In genomic region chr16:741986-742629, GRCh38 we compare ENCODE assay signal across 17 cellular contexts. TPM values are rescaled to one million over a fixed set of nuclear protein-coding genes. Genes with fewer than 3 reads are reported as not detected.
DNase-seq lines count a peak whose midpoint lies in the region; TF ChIP-seq lines count a peak whose summit lies in the region.
"Had no signal": no experiment of that assay in that cellular context is flagged by ENCODE, and none has a peak within 500 bp of the region (broad histone marks: within the 10 kb centered on the region; RNA-seq: fewer than 3 reads in every experiment).

No MANE protein-coding gene starts in this region.

- H3K4ac ChIP-seq in H9 (ENCODE audit: low read depth, low read length): no peak overlapping the region

- H2AK5ac ChIP-seq in H9 (ENCODE audit: insufficient read length, low read length): no peak overlapping the region

- H3K4me1 Mint-ChIP-seq in T-helper 2 cell treated with Interferon-gamma antibody and Interleukin-4, amounts not matched to agents 5 μg/mL and 100 μg/mL, for 36 hours (ENCODE audit: low read depth): peaks cover 8% of the 10 kb centered on the region
- H3K4me1 Mint-ChIP-seq in H9: peaks cover 9 to 15% of the 10 kb centered on the region in 2 experiments
- peaks cover 6% of the 10 kb centered on the region for H3K4me1 Mint-ChIP-seq in activated naive CD8-positive, alpha-beta T cell (ENCODE audit: low read depth)
- no peaks in the 10 kb centered on the region for H3K4me1 Mint-ChIP-seq in neural crest cell

- peaks cover 10% of the 10 kb centered on the region for H3K23me2 ChIP-seq in H9 (ENCODE audit: insufficient read length, low read depth, low read length, poor library complexity, severe bottlenecking)

- H3K14ac ChIP-seq in H9 (ENCODE audit: insufficient read depth, low read length): no peak overlapping the region

- H3K79me1 ChIP-seq in H9 (ENCODE audit: insufficient read depth, low read depth, low read length, poor library complexity, severe bottlenecking): no peaks in the 10 kb centered on the region

- H3K9me3 Mint-ChIP-seq in T-helper 2 cell treated with Interferon-gamma antibody and Interleukin-4, amounts not matched to agents 5 μg/mL and 100 μg/mL, for 36 hours: no peaks in the 10 kb centered on the region
- H3K9me3 Mint-ChIP-seq in H9: no peaks in the 10 kb centered on the region
- H3K9me3 Mint-ChIP-seq in activated naive CD8-positive, alpha-beta T cell (ENCODE audit: low read depth): no peaks in the 10 kb centered on the region
- H3K9me3 Mint-ChIP-seq in neural crest cell: no peaks in the 10 kb centered on the region

- no peak overlapping the region for H2BK120ac ChIP-seq in H9 (ENCODE audit: low read depth, low read length, poor library complexity, severe bottlenecking)

- H3K4me2 ChIP-seq in H9 (ENCODE audit: insufficient read depth, insufficient read length, low read length): no peak overlapping the region

- no peak overlapping the region for H3K18ac ChIP-seq in H9 (ENCODE audit: insufficient read length, low read depth, low read length)

- no peaks in the 10 kb centered on the region for H3K79me2 ChIP-seq in H9 (ENCODE audit: insufficient read depth, low read length)

- no peak overlapping the region for H2BK5ac ChIP-seq in H9 (ENCODE audit: insufficient read length, low read length)

- H2BK15ac ChIP-seq in H9 (ENCODE audit: low read depth, low read length): no peak overlapping the region

- H2BK20ac ChIP-seq in H9 (ENCODE audit: low read depth, low read length, poor library complexity, severe bottlenecking): no peak overlapping the region

- no peak overlapping the region for H3K56ac ChIP-seq in H9 (ENCODE audit: insufficient read length, low read depth, low read length)

- no peak for DNase-seq in T-helper 2 cell treated with Interferon-gamma antibody and Interleukin-4, amounts not matched to agents 5 μg/mL and 100 μg/mL, for 36 hours (ENCODE audit: low spot score)
- DNase-seq in T-helper 2 cell (no peak), H9 (no peak), neural crest cell (ENCODE audit: low read depth, low spot score) (no peak), NCI-H748 (lab: John Stamatoyannopoulos, UW; ENCODE audit: unreplicated experiment) (no peak), KG1 (lab: John Stamatoyannopoulos, UW) (no peak)
- no peak for DNase-seq in stimulated activated naive CD4-positive, alpha-beta T cell (lab: John Stamatoyannopoulos, UW)
- DNase-seq: anterior cingulate cortex, hypothalamus, left ventricle myocardium superior, NCI-H1436, NCI-H510A, substantia nigra, T-helper 9 cell had no signal

- no peak overlapping the region for H3K27ac ChIP-seq in H9 (ENCODE audit: insufficient read length, low read depth, low read length)

- no peak overlapping the region for H4K91ac ChIP-seq in H9 (ENCODE audit: insufficient read length, low read depth, low read length)

- H3K27ac Mint-ChIP-seq in T-helper 2 cell treated with Interferon-gamma antibody and Interleukin-4, amounts not matched to agents 5 μg/mL and 100 μg/mL, for 36 hours: no peak overlapping the region
- no peak overlapping the region for H3K27ac Mint-ChIP-seq in H9
- no peak overlapping the region for H3K27ac Mint-ChIP-seq in activated naive CD8-positive, alpha-beta T cell
- H3K27ac Mint-ChIP-seq in neural crest cell (ENCODE audit: unreplicated experiment): no peak overlapping the region

- no peaks in the 10 kb centered on the region for H4K20me1 ChIP-seq in H9 (ENCODE audit: control insufficient read depth, insufficient read depth, insufficient read length)

- H4K8ac ChIP-seq in H9 (replicated peaks; ENCODE audit: insufficient read length, low read depth, low read length): no peak overlapping the region

- H3T11ph ChIP-seq in H9 (ENCODE audit: low read length): no peak overlapping the region

- no peak overlapping the region for H3K9ac ChIP-seq in H9 (ENCODE audit: extremely low read depth, insufficient read length, low read length)

- WGBS in H9 (ENCODE audit: extremely low coverage, insufficient read length, low lambda C conversion rate): no CpG with 5 or more reads among the region's 15 CpGs

- no peak overlapping the region for H3K23ac ChIP-seq in H9 (ENCODE audit: insufficient read length, low read depth, low read length)

- peaks cover 2% of the 10 kb centered on the region; the same call in 1 of the 2 replicates for H3K4me1 ChIP-seq in H9 (ENCODE audit: insufficient read depth, low read length)

- no peaks in the 10 kb centered on the region for H3K27me3 Mint-ChIP-seq in T-helper 2 cell treated with Interferon-gamma antibody and Interleukin-4, amounts not matched to agents 5 μg/mL and 100 μg/mL, for 36 hours (ENCODE audit: low read depth)
- H3K27me3 Mint-ChIP-seq in H9 (ENCODE audit: low read depth) (no peaks in the 10 kb centered on the region), neural crest cell (ENCODE audit: low read depth) (no peaks in the 10 kb centered on the region)
- no peaks in the 10 kb centered on the region for H3K27me3 Mint-ChIP-seq in activated naive CD8-positive, alpha-beta T cell

- no peaks in the 10 kb centered on the region for H3K9me3 ChIP-seq in H9 (ENCODE audit: control insufficient read depth, low read depth, low read length)

- H4K5ac ChIP-seq in H9 (ENCODE audit: insufficient read length, low read depth, low read length): no peak overlapping the region

- no peak overlapping the region for H2AFZ ChIP-seq in H9 (ENCODE audit: low read length)

- TF ChIP-seq CTCF in H9 (conservative IDR thresholded peaks at IDR 0.05) (no peak), neural crest cell (conservative IDR thresholded peaks at IDR 0.05) (no peak)

- no peaks in the 10 kb centered on the region for H3K27me3 ChIP-seq in H9 (ENCODE audit: insufficient read depth, low read length)

- peak overlapping the region; percentile 76 for H3K4me3 Mint-ChIP-seq in T-helper 2 cell treated with Interferon-gamma antibody and Interleukin-4, amounts not matched to agents 5 μg/mL and 100 μg/mL, for 36 hours
- H3K4me3 Mint-ChIP-seq in H9 (peak overlapping the region; percentile 73 to 92), neural crest cell (peak overlapping the region; percentile 79)
- H3K4me3 Mint-ChIP-seq in activated naive CD8-positive, alpha-beta T cell: peak overlapping the region; percentile 84

- H3K36me3 Mint-ChIP-seq in T-helper 2 cell treated with Interferon-gamma antibody and Interleukin-4, amounts not matched to agents 5 μg/mL and 100 μg/mL, for 36 hours (ENCODE audit: low read depth): peaks cover 9% of the 10 kb centered on the region
- H3K36me3 Mint-ChIP-seq in H9 (ENCODE audit: insufficient read depth in 1 of 3, low read depth in 3 of 3) (peaks cover 2 to 12% (median 8%) of the 10 kb centered on the region in 3 experiments; a peak in 5 of 7 replicates), neural crest cell (ENCODE audit: low read depth) (no peaks in the 10 kb centered on the region)
- peaks cover 2% of the 10 kb centered on the region for H3K36me3 Mint-ChIP-seq in activated naive CD8-positive, alpha-beta T cell

- no peak overlapping the region for H2BK12ac ChIP-seq in H9 (ENCODE audit: insufficient read length, low read depth, low read length)

RNA-seq across cellular contexts. Expression of gene CIAO3, which starts 1.3 kb away (rescaled TPM):
- total RNA-seq in H9 (2021) (21.9 and 26.4 TPM in 2 replicates), neural crest cell (42.1 and 45.9 TPM in 2 replicates)

RNA-seq across cellular contexts. Expression of gene HAGHL, which starts 15.2 kb away (rescaled TPM):
- total RNA-seq in H9 (2021) (21.3 and 25.2 TPM in 2 replicates), neural crest cell (15.0 and 15.4 TPM in 2 replicates)

RNA-seq across cellular contexts. Expression of gene CCDC78, which starts 15.9 kb away (rescaled TPM):
- total RNA-seq in H9 (2021): 12.1 TPM in 2 replicates
- total RNA-seq in neural crest cell: 7.0 and 7.2 TPM in 2 replicates

RNA-seq across cellular contexts. Expression of gene MSLN, which starts 18.4 kb away (rescaled TPM):
- 0.22 and 0.31 TPM in 2 replicates for total RNA-seq in H9 (2021)
- not detected in 2 replicates for total RNA-seq in neural crest cell
- total RNA-seq: fibroblast of lung, RPMI7951 had no signal

RNA-seq across cellular contexts. Expression of gene ANTKMT, which starts 21.2 kb away (rescaled TPM):
- total RNA-seq in H9 (2021) (31.5 and 34.8 TPM in 2 replicates), neural crest cell (51.1 and 52.7 TPM in 2 replicates)
